In the genomic region with DNA sequence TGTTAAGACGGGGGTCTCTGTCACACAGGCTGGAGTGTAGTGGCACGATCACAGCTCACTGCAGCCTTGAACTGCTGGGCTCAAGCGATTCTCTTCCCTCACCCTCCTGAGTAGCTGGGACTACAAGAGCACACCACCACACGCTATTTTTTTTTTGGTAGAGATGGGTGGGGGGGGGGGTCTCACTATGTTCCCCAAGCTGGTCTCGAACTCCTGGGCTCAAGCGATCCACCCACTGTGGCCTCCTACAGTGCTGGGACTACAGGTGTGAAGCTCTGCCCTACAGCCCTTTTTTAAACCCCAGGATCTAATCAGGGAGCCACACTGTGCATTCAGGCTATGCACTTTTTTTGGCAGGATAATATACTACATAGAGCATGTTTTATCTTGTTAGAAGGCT, we compare ENCODE assay signal across 8 cellular contexts. TPM values are rescaled to one million over a fixed set of nuclear protein-coding genes. Genes with fewer than 3 reads are reported as not detected.
A peak's percentile ranks its signal among the peaks of the same experiment; 100 is the strongest.
DNase-seq lines count a peak whose midpoint lies in the region; ATAC-seq and TF ChIP-seq lines count a peak whose summit lies in the region.

No MANE protein-coding gene starts in this region.

- ATAC-seq in left lobe of liver (no peak), GM21786 (IDR thresholded peaks at IDR 0.05; ENCODE audit: unreplicated experiment) (no peak), GM21515 (IDR thresholded peaks at IDR 0.05; ENCODE audit: unreplicated experiment) (no peak)

- TF ChIP-seq CTCF in GM12864 (IDR thresholded peaks at IDR 0.05; ENCODE audit: low read depth, low read length, missing control alignments) = no peak
- TF ChIP-seq CTCF in RWPE1 (conservative IDR thresholded peaks at IDR 0.05; ENCODE audit: low read depth) = no peak
- TF ChIP-seq CTCF in epithelial cell of proximal tubule (conservative IDR thresholded peaks at IDR 0.05; ENCODE audit: low read depth, low read length) = no peak

- DNase-seq in GM12864 (ENCODE audit: low read depth) (no peak), RWPE1 (ENCODE audit: low spot score) (no peak), epithelial cell of proximal tubule (ENCODE audit: low read depth) (no peak), pons (ENCODE audit: low spot score) (peak; percentile 35), NCI-H128 (lab: John Stamatoyannopoulos, UW; ENCODE audit: unreplicated experiment) (no peak), left lobe of liver (ENCODE audit: low spot score) (no peak)

- H3K4me3 ChIP-seq in GM12864 (ENCODE audit: low read depth, low read length) = peak overlapping the region; percentile 75
- H3K4me3 ChIP-seq in epithelial cell of proximal tubule (ENCODE audit: low read depth, low read length) = peak overlapping the region; percentile 83

- peak overlapping the region; percentile 82 for H3K27ac ChIP-seq in RWPE1

- CTCF ChIA-PET in RWPE1 (lab: Yijun Ruan, JAX) = no interaction called here

- POLR2A ChIA-PET in RWPE1 (lab: Yijun Ruan, JAX; ENCODE audit: low non-redundant PET) = interaction anchor here (0.6 kb wide), 1 partner anchor 1642 kb away, joined by 3 read pairs; no protein-coding TSS in a partner anchor

RNA-seq across cellular contexts. Expression of a gene that starts 1.4 kb away (rescaled TPM):
- total RNA-seq in epithelial cell of proximal tubule (32.3 and 124 TPM in 2 replicates), left lobe of liver (136 TPM)

RNA-seq across cellular contexts. Expression of a gene that starts 3.4 kb away (rescaled TPM):
- total RNA-seq in epithelial cell of proximal tubule (43.8 and 72.8 TPM in 2 replicates), left lobe of liver (39.7 TPM)
